ENCODE assay signal across 1 cellular context in the genomic region with DNA sequence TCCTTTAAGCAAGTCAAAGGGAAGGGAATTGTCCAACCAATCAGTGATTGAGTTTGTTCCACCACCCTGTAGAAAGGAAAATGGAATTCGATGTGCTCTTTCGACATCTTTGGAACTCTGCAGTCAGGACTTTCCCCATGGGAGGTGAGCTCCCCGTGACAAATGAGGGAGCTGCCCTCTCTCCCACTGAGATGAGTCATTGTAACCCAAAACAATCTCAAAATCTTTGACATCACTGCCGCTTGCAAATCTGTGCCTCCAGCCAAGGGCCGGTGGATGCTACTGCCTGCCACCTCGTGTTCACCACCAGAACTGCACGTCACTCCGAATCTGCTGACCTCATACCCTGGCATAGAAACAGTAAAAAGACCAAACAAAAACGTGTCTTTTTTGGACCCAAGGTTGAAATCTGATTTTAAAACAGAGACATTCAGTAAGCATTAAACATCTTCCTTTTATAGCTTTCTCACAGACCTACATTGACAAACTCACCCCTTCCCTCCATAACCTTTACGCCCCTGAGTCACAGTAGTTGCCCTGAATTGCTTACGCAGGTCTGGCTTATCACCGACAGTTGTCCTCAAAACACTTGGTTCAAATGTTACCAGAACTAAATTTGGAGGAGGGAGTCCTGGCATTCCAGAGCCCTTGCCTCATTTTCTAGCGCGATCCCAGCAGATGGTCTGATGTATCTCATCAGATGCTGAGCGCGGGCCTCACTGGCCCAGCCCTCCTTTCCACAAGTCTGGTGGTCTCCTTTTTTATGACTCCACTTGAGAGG.
A peak's percentile ranks its signal among the peaks of the same experiment; 100 is the strongest.
TF ChIP-seq lines count a peak whose summit lies in the region.

No MANE protein-coding gene starts in this region.

TF ChIP-seq in GM12878, 131 proteins besides CTCF, POLR2A, EP300 and RAD21 (continued from another document and continues in another):
- TF ChIP-seq, protein P1, sequence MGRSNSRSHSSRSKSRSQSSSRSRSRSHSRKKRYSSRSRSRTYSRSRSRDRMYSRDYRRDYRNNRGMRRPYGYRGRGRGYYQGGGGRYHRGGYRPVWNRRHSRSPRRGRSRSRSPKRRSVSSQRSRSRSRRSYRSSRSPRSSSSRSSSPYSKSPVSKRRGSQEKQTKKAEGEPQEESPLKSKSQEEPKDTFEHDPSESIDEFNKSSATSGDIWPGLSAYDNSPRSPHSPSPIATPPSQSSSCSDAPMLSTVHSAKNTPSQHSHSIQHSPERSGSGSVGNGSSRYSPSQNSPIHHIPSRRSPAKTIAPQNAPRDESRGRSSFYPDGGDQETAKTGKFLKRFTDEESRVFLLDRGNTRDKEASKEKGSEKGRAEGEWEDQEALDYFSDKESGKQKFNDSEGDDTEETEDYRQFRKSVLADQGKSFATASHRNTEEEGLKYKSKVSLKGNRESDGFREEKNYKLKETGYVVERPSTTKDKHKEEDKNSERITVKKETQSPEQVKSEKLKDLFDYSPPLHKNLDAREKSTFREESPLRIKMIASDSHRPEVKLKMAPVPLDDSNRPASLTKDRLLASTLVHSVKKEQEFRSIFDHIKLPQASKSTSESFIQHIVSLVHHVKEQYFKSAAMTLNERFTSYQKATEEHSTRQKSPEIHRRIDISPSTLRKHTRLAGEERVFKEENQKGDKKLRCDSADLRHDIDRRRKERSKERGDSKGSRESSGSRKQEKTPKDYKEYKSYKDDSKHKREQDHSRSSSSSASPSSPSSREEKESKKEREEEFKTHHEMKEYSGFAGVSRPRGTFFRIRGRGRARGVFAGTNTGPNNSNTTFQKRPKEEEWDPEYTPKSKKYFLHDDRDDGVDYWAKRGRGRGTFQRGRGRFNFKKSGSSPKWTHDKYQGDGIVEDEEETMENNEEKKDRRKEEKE (IDR thresholded peaks at IDR 0.05): no peak
- peak; percentile 79 for TF ChIP-seq CREB1 (IDR thresholded peaks at IDR 0.05; ENCODE audit: low read depth)
- peak; percentile 92 for TF ChIP-seq ATF7 (IDR thresholded peaks at IDR 0.05; ENCODE audit: low read depth)
- no peak for TF ChIP-seq BMI1 (IDR thresholded peaks at IDR 0.05; ENCODE audit: borderline replicate concordance)
- no peak for TF ChIP-seq ZNF274 (IDR thresholded peaks at IDR 0.05; ENCODE audit: insufficient read depth, insufficient read length)
- TF ChIP-seq, protein P2, sequence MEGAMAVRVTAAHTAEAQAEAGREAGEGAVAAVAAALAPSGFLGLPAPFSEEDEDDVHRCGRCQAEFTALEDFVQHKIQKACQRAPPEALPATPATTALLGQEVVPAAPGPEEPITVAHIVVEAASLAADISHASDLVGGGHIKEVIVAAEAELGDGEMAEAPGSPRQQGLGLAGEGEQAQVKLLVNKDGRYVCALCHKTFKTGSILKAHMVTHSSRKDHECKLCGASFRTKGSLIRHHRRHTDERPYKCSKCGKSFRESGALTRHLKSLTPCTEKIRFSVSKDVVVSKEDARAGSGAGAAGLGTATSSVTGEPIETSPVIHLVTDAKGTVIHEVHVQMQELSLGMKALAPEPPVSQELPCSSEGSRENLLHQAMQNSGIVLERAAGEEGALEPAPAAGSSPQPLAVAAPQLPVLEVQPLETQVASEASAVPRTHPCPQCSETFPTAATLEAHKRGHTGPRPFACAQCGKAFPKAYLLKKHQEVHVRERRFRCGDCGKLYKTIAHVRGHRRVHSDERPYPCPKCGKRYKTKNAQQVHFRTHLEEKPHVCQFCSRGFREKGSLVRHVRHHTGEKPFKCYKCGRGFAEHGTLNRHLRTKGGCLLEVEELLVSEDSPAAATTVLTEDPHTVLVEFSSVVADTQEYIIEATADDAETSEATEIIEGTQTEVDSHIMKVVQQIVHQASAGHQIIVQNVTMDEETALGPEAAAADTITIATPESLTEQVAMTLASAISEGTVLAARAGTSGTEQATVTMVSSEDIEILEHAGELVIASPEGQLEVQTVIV (IDR thresholded peaks at IDR 0.05; ENCODE audit: borderline replicate concordance, partially characterized antibody): no peak
- no peak for TF ChIP-seq KAT2A (conservative IDR thresholded peaks at IDR 0.05; ENCODE audit: control insufficient read depth, low read depth, low read length)
- TF ChIP-seq, protein P3, sequence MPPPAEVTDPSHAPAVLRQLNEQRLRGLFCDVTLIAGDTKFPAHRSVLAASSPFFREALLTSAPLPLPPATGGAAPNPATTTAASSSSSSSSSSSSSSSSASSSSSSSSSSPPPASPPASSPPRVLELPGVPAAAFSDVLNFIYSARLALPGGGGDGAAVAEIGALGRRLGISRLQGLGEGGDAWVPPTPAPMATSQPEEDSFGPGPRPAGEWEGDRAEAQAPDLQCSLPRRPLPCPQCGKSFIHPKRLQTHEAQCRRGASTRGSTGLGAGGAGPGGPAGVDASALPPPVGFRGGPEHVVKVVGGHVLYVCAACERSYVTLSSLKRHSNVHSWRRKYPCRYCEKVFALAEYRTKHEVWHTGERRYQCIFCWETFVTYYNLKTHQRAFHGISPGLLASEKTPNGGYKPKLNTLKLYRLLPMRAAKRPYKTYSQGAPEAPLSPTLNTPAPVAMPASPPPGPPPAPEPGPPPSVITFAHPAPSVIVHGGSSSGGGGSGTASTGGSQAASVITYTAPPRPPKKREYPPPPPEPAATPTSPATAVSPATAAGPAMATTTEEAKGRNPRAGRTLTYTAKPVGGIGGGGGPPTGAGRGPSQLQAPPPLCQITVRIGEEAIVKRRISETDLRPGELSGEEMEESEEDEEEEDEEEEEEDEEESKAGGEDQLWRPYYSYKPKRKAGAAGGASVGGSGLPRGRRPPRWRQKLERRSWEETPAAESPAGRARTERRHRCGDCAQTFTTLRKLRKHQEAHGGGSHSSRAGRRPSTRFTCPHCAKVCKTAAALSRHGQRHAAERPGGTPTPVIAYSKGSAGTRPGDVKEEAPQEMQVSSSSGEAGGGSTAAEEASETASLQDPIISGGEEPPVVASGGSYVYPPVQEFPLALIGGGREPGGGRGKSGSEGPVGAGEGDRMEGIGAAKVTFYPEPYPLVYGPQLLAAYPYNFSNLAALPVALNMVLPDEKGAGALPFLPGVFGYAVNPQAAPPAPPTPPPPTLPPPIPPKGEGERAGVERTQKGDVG (CRISPR knock-in tag; IDR thresholded peaks at IDR 0.05): no peak
- no peak for TF ChIP-seq CHD2 (IDR thresholded peaks at IDR 0.05; ENCODE audit: borderline replicate concordance, low read depth, low read length)
- no peak for TF ChIP-seq RFX5 (IDR thresholded peaks at IDR 0.05; ENCODE audit: low read depth, low read length)
- TF ChIP-seq YBX1 (IDR thresholded peaks at IDR 0.05): no peak
- 0 out of 2 replicates have a peak, but pooled peaks have one; percentile 31 for TF ChIP-seq MEF2A (IDR thresholded peaks at IDR 0.05; ENCODE audit: insufficient read depth, low read depth, low read length)
- TF ChIP-seq MTA2 (IDR thresholded peaks at IDR 0.05; ENCODE audit: low read depth): peak; percentile 52
- no peak for TF ChIP-seq SREBF1 (IDR thresholded peaks at IDR 0.05; ENCODE audit: low read length)
- TF ChIP-seq, protein P4, sequence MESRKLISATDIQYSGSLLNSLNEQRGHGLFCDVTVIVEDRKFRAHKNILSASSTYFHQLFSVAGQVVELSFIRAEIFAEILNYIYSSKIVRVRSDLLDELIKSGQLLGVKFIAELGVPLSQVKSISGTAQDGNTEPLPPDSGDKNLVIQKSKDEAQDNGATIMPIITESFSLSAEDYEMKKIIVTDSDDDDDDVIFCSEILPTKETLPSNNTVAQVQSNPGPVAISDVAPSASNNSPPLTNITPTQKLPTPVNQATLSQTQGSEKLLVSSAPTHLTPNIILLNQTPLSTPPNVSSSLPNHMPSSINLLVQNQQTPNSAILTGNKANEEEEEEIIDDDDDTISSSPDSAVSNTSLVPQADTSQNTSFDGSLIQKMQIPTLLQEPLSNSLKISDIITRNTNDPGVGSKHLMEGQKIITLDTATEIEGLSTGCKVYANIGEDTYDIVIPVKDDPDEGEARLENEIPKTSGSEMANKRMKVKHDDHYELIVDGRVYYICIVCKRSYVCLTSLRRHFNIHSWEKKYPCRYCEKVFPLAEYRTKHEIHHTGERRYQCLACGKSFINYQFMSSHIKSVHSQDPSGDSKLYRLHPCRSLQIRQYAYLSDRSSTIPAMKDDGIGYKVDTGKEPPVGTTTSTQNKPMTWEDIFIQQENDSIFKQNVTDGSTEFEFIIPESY (IDR thresholded peaks at IDR 0.05): no peak
- TF ChIP-seq, protein P5, sequence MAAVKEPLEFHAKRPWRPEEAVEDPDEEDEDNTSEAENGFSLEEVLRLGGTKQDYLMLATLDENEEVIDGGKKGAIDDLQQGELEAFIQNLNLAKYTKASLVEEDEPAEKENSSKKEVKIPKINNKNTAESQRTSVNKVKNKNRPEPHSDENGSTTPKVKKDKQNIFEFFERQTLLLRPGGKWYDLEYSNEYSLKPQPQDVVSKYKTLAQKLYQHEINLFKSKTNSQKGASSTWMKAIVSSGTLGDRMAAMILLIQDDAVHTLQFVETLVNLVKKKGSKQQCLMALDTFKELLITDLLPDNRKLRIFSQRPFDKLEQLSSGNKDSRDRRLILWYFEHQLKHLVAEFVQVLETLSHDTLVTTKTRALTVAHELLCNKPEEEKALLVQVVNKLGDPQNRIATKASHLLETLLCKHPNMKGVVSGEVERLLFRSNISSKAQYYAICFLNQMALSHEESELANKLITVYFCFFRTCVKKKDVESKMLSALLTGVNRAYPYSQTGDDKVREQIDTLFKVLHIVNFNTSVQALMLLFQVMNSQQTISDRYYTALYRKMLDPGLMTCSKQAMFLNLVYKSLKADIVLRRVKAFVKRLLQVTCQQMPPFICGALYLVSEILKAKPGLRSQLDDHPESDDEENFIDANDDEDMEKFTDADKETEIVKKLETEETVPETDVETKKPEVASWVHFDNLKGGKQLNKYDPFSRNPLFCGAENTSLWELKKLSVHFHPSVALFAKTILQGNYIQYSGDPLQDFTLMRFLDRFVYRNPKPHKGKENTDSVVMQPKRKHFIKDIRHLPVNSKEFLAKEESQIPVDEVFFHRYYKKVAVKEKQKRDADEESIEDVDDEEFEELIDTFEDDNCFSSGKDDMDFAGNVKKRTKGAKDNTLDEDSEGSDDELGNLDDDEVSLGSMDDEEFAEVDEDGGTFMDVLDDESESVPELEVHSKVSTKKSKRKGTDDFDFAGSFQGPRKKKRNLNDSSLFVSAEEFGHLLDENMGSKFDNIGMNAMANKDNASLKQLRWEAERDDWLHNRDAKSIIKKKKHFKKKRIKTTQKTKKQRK (IDR thresholded peaks at IDR 0.05; ENCODE audit: low read depth, low read length): no peak
- no peak for TF ChIP-seq ZBED1 (IDR thresholded peaks at IDR 0.05; ENCODE audit: borderline replicate concordance)
- no peak for TF ChIP-seq STAT3 (IDR thresholded peaks at IDR 0.05; ENCODE audit: low read depth, low read length)
- TF ChIP-seq ZNF217 (IDR thresholded peaks at IDR 0.05): no peak
- TF ChIP-seq, protein P6, sequence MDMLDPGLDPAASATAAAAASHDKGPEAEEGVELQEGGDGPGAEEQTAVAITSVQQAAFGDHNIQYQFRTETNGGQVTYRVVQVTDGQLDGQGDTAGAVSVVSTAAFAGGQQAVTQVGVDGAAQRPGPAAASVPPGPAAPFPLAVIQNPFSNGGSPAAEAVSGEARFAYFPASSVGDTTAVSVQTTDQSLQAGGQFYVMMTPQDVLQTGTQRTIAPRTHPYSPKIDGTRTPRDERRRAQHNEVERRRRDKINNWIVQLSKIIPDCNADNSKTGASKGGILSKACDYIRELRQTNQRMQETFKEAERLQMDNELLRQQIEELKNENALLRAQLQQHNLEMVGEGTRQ (IDR thresholded peaks at IDR 0.05; ENCODE audit: borderline replicate concordance, low read depth, low read length): no peak
- no peak for TF ChIP-seq FOXK2 (IDR thresholded peaks at IDR 0.05)
- TF ChIP-seq, protein P7, sequence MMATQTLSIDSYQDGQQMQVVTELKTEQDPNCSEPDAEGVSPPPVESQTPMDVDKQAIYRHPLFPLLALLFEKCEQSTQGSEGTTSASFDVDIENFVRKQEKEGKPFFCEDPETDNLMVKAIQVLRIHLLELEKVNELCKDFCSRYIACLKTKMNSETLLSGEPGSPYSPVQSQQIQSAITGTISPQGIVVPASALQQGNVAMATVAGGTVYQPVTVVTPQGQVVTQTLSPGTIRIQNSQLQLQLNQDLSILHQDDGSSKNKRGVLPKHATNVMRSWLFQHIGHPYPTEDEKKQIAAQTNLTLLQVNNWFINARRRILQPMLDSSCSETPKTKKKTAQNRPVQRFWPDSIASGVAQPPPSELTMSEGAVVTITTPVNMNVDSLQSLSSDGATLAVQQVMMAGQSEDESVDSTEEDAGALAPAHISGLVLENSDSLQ (IDR thresholded peaks at IDR 0.05): peak; percentile 81
- peak; percentile 37; the same call in 1 of the 2 replicates for TF ChIP-seq NFIC (IDR thresholded peaks at IDR 0.05; ENCODE audit: low read depth, low read length)
- no peak for TF ChIP-seq KLF5 (IDR thresholded peaks at IDR 0.05; ENCODE audit: partially characterized antibody)
- TF ChIP-seq SMAD5 (IDR thresholded peaks at IDR 0.05; ENCODE audit: low read depth): no peak
- no peak for TF ChIP-seq EGR1 (IDR thresholded peaks at IDR 0.05; ENCODE audit: borderline replicate concordance in 1 of 2, low read depth in 2 of 2, low read length in 2 of 2)
- TF ChIP-seq, protein P8, sequence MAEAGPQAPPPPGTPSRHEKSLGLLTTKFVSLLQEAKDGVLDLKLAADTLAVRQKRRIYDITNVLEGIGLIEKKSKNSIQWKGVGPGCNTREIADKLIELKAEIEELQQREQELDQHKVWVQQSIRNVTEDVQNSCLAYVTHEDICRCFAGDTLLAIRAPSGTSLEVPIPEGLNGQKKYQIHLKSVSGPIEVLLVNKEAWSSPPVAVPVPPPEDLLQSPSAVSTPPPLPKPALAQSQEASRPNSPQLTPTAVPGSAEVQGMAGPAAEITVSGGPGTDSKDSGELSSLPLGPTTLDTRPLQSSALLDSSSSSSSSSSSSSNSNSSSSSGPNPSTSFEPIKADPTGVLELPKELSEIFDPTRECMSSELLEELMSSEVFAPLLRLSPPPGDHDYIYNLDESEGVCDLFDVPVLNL (IDR thresholded peaks at IDR 0.05; ENCODE audit: low read depth, low read length): 0 out of 2 replicates have a peak, but pooled peaks have one; percentile 28
- TF ChIP-seq, protein P9, sequence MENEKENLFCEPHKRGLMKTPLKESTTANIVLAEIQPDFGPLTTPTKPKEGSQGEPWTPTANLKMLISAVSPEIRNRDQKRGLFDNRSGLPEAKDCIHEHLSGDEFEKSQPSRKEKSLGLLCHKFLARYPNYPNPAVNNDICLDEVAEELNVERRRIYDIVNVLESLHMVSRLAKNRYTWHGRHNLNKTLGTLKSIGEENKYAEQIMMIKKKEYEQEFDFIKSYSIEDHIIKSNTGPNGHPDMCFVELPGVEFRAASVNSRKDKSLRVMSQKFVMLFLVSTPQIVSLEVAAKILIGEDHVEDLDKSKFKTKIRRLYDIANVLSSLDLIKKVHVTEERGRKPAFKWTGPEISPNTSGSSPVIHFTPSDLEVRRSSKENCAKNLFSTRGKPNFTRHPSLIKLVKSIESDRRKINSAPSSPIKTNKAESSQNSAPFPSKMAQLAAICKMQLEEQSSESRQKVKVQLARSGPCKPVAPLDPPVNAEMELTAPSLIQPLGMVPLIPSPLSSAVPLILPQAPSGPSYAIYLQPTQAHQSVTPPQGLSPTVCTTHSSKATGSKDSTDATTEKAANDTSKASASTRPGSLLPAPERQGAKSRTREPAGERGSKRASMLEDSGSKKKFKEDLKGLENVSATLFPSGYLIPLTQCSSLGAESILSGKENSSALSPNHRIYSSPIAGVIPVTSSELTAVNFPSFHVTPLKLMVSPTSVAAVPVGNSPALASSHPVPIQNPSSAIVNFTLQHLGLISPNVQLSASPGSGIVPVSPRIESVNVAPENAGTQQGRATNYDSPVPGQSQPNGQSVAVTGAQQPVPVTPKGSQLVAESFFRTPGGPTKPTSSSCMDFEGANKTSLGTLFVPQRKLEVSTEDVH (IDR thresholded peaks at IDR 0.05; ENCODE audit: low read depth, partially characterized antibody): no peak
- TF ChIP-seq SPI1 (IDR thresholded peaks at IDR 0.05; ENCODE audit: borderline replicate concordance, insufficient read depth, low read depth, low read length): no peak
- no peak for TF ChIP-seq CBX3 (IDR thresholded peaks at IDR 0.05; ENCODE audit: borderline replicate concordance, low read depth)
